ENCODE assay signal across 1 cellular context in genomic region chr12:89346741-89347324, GRCh38.
A peak's percentile ranks its signal among the peaks of the same experiment; 100 is the strongest.
TF ChIP-seq lines count a peak whose summit lies in the region.

No MANE protein-coding gene starts in this region.

TF ChIP-seq in HepG2, 621 proteins besides CTCF, POLR2A, EP300 and RAD21 (continued from another document and continues in another):
- TF ChIP-seq ZBTB44 (CRISPR knock-in tag; IDR thresholded peaks at IDR 0.05), result no peak
- TF ChIP-seq EHMT2 (IDR thresholded peaks at IDR 0.05; ENCODE audit: borderline replicate concordance, low read depth, low read length), result no peak
- no peak for TF ChIP-seq ZFP1 (CRISPR knock-in tag; IDR thresholded peaks at IDR 0.05)
- TF ChIP-seq NFE2 (CRISPR knock-in tag; IDR thresholded peaks at IDR 0.05), result no peak
- 0 out of 2 replicates have a peak, but pooled peaks have one; percentile 23 for TF ChIP-seq PITX1 (CRISPR knock-in tag; IDR thresholded peaks at IDR 0.05)
- TF ChIP-seq PHB2 (IDR thresholded peaks at IDR 0.05; ENCODE audit: partially characterized antibody), result no peak
- no peak for TF ChIP-seq ZFP37 (CRISPR knock-in tag; IDR thresholded peaks at IDR 0.05; ENCODE audit: borderline replicate concordance)
- peak; percentile 74; the same call in 1 of the 2 replicates for TF ChIP-seq ZBTB38 (CRISPR knock-in tag; IDR thresholded peaks at IDR 0.05)
- no peak for TF ChIP-seq ATM (IDR thresholded peaks at IDR 0.05; ENCODE audit: borderline replicate concordance)
- no peak for TF ChIP-seq PTBP1 (IDR thresholded peaks at IDR 0.05; ENCODE audit: low read depth, low read length, poor library complexity, severe bottlenecking)
- TF ChIP-seq ARID4A (CRISPR knock-in tag; IDR thresholded peaks at IDR 0.05; ENCODE audit: borderline replicate concordance), result no peak
- no peak for TF ChIP-seq HOXA5 (CRISPR knock-in tag; IDR thresholded peaks at IDR 0.05)
- peak; percentile 90; the same call in 1 of the 2 replicates for TF ChIP-seq ZC3H13 (CRISPR knock-in tag; IDR thresholded peaks at IDR 0.05)
- peak; percentile 61 for TF ChIP-seq AGO2 (optimal IDR thresholded peaks at IDR 0.05; ENCODE audit: low read depth, low read length)
- TF ChIP-seq MYNN (CRISPR knock-in tag; IDR thresholded peaks at IDR 0.05; ENCODE audit: low read depth), result no peak
- TF ChIP-seq BHLHE40 (IDR thresholded peaks at IDR 0.05; ENCODE audit: low read length), result 0 out of 2 replicates have a peak, but pooled peaks have one; percentile 4
- no peak for TF ChIP-seq ZXDC (CRISPR knock-in tag; IDR thresholded peaks at IDR 0.05)
- no peak for TF ChIP-seq PRPF4 (IDR thresholded peaks at IDR 0.05; ENCODE audit: low read depth, low read length, poor library complexity, severe bottlenecking)
- no peak for TF ChIP-seq RORA (CRISPR knock-in tag; IDR thresholded peaks at IDR 0.05)
- no peak for TF ChIP-seq RFXANK (CRISPR knock-in tag; IDR thresholded peaks at IDR 0.05)
- no peak for TF ChIP-seq ZNF724P (CRISPR knock-in tag; IDR thresholded peaks at IDR 0.05; ENCODE audit: borderline replicate concordance)
- TF ChIP-seq ZNF770 (CRISPR knock-in tag; IDR thresholded peaks at IDR 0.05), result no peak
- TF ChIP-seq PREB (CRISPR knock-in tag; IDR thresholded peaks at IDR 0.05), result no peak
- TF ChIP-seq CBX5 (CRISPR knock-in tag; IDR thresholded peaks at IDR 0.05; ENCODE audit: borderline replicate concordance), result no peak
- no peak for TF ChIP-seq ZNF256 (CRISPR knock-in tag; conservative IDR thresholded peaks at IDR 0.05)
- no peak for TF ChIP-seq ZNF264 (CRISPR knock-in tag; IDR thresholded peaks at IDR 0.05)
- TF ChIP-seq ZNF737 (CRISPR knock-in tag; IDR thresholded peaks at IDR 0.05; ENCODE audit: borderline replicate concordance), result no peak
- TF ChIP-seq ZNF775 (CRISPR knock-in tag; IDR thresholded peaks at IDR 0.05; ENCODE audit: borderline replicate concordance), result no peak
- TF ChIP-seq WIZ (CRISPR knock-in tag; IDR thresholded peaks at IDR 0.05), result no peak
- no peak for TF ChIP-seq ZNF136 (CRISPR knock-in tag; IDR thresholded peaks at IDR 0.05; ENCODE audit: low read depth)
- no peak for TF ChIP-seq ZNF800 (CRISPR knock-in tag; IDR thresholded peaks at IDR 0.05)
- no peak for TF ChIP-seq PAWR (CRISPR knock-in tag; IDR thresholded peaks at IDR 0.05; ENCODE audit: borderline replicate concordance)
- peak; percentile 54; the same call in 1 of the 2 replicates for TF ChIP-seq POLR2AphosphoS5 (IDR thresholded peaks at IDR 0.05; ENCODE audit: low read depth, low read length)
- TF ChIP-seq XBP1 (CRISPR knock-in tag; IDR thresholded peaks at IDR 0.05), result no peak
- no peak for TF ChIP-seq ZNF20 (CRISPR knock-in tag; IDR thresholded peaks at IDR 0.05)
- no peak for TF ChIP-seq ZFAT (CRISPR knock-in tag; conservative IDR thresholded peaks at IDR 0.05)
- TF ChIP-seq BATF2 (CRISPR knock-in tag; IDR thresholded peaks at IDR 0.05), result no peak
- no peak for TF ChIP-seq ZBED4 (CRISPR knock-in tag; IDR thresholded peaks at IDR 0.05; ENCODE audit: borderline replicate concordance)
- no peak for TF ChIP-seq ZBTB42 (CRISPR knock-in tag; IDR thresholded peaks at IDR 0.05)
- TF ChIP-seq SIN3B (IDR thresholded peaks at IDR 0.05; ENCODE audit: low read length), result no peak
- TF ChIP-seq JARID2 (CRISPR knock-in tag; IDR thresholded peaks at IDR 0.05; ENCODE audit: insufficient replicate concordance), result no peak
- no peak for TF ChIP-seq HOXA3 (CRISPR knock-in tag; IDR thresholded peaks at IDR 0.05)
- no peak for TF ChIP-seq THAP8 (CRISPR knock-in tag; IDR thresholded peaks at IDR 0.05; ENCODE audit: borderline replicate concordance)
